22 cellular contexts compared by ENCODE assay signal in the genomic region with DNA sequence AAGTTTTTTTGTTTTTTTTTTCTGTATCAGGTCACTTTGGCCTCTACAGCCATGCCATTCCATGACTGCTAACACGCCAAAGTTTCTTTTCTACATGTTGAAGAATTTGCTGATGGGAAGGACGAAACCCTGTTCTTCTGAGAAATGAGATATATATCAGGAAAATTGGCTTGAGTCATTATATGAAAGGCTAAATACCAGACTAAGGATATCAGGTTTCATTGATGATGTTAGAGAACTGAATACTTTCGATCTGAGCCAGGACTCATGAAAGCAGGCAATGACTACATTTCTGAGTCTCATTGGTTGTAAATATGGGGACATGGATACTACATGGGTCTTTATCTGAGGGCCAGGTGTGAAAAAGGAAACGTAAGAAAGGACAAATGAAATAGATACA.
DNase-seq lines count a peak whose midpoint lies in the region; ATAC-seq and TF ChIP-seq lines count a peak whose summit lies in the region.
"Had no signal": no experiment of that assay in that cellular context is flagged by ENCODE, and none has a peak within 500 bp of the region (broad histone marks: within the 10 kb centered on the region; RNA-seq: fewer than 3 reads in every experiment).

No MANE protein-coding gene starts in this region.

- no CpG with 5 or more reads among the region's 4 CpGs for WGBS in trophoblast cell (ENCODE audit: extremely low coverage, insufficient coverage, insufficient read length)

- H3K9me3 ChIP-seq in trophoblast cell (ENCODE audit: insufficient read depth, low read depth, low read length) (no peaks in the 10 kb centered on the region), SJCRH30 (replicated peaks) (no peaks in the 10 kb centered on the region)
- H3K9me3 ChIP-seq: ovary, transverse colon had no signal

- no peak overlapping the region for H3K4me3 ChIP-seq in cardiac fibroblast (replicated peaks in 1 of 2; ENCODE audit: low read depth in 2 of 2, low read length in 2 of 2)
- no peak overlapping the region for H3K4me3 ChIP-seq in trophoblast cell (ENCODE audit: low read depth, low read length)
- no peak overlapping the region for H3K4me3 ChIP-seq in SJCRH30
- H3K4me3 ChIP-seq: gastrocnemius medialis, left ventricle myocardium inferior, ovary, spleen, transverse colon had no signal

- H3K23ac ChIP-seq in trophoblast cell (ENCODE audit: low read length): no peak overlapping the region

- H4K12ac ChIP-seq in trophoblast cell (ENCODE audit: low read depth, low read length): no peak overlapping the region

- peak; percentile 52 for ATAC-seq in GM21717 (IDR thresholded peaks at IDR 0.05; ENCODE audit: unreplicated experiment)
- ATAC-seq: stimulated activated memory B cell treated with anti-CD40 and anti-IgM and Interleukin-4, amounts not matched to agents 10 μg/mL and 1 μg/mL and 100 μg/mL, for 72 hours had no signal

- no peak overlapping the region for H4K8ac ChIP-seq in trophoblast cell (ENCODE audit: low read depth, low read length)

- H2BK120ac ChIP-seq in trophoblast cell (ENCODE audit: insufficient read depth, low read length, poor library complexity): no peak overlapping the region

- H3K18ac ChIP-seq in trophoblast cell (ENCODE audit: low read length): no peak overlapping the region

- no peak overlapping the region for H2AK5ac ChIP-seq in trophoblast cell (ENCODE audit: low read length)

- no peaks in the 10 kb centered on the region for H3K79me2 ChIP-seq in trophoblast cell (ENCODE audit: control insufficient read depth, insufficient read depth, low read length, poor library complexity)

- DNase-seq in NCI-H526 (lab: John Stamatoyannopoulos, UW) (peak; percentile 81 to 82), cardiac fibroblast (ENCODE audit: low read depth in 2 of 2) (peak; percentile 37 to 51), trophoblast cell (peak; percentile 35 to 79), NCI-H2029 (lab: John Stamatoyannopoulos, UW) (no peak), islet precursor cell (no peak), SJCRH30 (no peak)
- DNase-seq: activated CD4-positive, alpha-beta T cell treated with anti-CD3 and anti-CD28 coated beads, Interleukin-2, amount 50 U/mL, for 48 hours; activated naive CD8-positive, alpha-beta T cell treated with anti-CD3 and anti-CD28 coated beads, Interleukin-2, amount 10 ng/mL, durations not matched to agents 7 days and 5 days; activated T-cell treated with anti-CD3 and anti-CD28 coated beads, Interleukin-2, amount 50 U/mL, for 1 hour; CD4-positive, alpha-beta T cell; central memory CD4-positive, alpha-beta T cell; DMS79 treated with DMSO at 0.1 percent for 48 hours; effector CD8-positive, alpha-beta T cell; gastrocnemius medialis; Karpas-422; left ventricle myocardium inferior; NCI-H1436; ovary; spleen; transverse colon had no signal

- H3K27ac ChIP-seq in trophoblast cell (ENCODE audit: low read depth, low read length): no peak overlapping the region
- no peak overlapping the region for H3K27ac ChIP-seq in SJCRH30
- H3K27ac ChIP-seq: gastrocnemius medialis, ovary, spleen, transverse colon had no signal

- no peak overlapping the region for H2AFZ ChIP-seq in trophoblast cell (ENCODE audit: insufficient read depth, low read length, poor library complexity)

- H3K4me2 ChIP-seq in trophoblast cell (ENCODE audit: low read length): no peak overlapping the region

- H4K91ac ChIP-seq in trophoblast cell (ENCODE audit: low read depth, low read length): no peak overlapping the region

- no peak overlapping the region for H2BK12ac ChIP-seq in trophoblast cell (ENCODE audit: low read length)

- peaks cover 6 to 7% of the 10 kb centered on the region in 2 experiments for H3K4me1 ChIP-seq in trophoblast cell (ENCODE audit: control insufficient read depth in 1 of 2, insufficient read depth in 2 of 2, low read length in 2 of 2)
- H3K4me1 ChIP-seq in SJCRH30: no peaks in the 10 kb centered on the region
- H3K4me1 ChIP-seq: spleen, transverse colon had no signal

- H3K36me3 ChIP-seq in trophoblast cell (ENCODE audit: control insufficient read depth in 1 of 2, insufficient read depth in 2 of 2, low read length in 2 of 2) (no peaks in the 10 kb centered on the region), SJCRH30 (no peaks in the 10 kb centered on the region)
- H3K36me3 ChIP-seq: gastrocnemius medialis, left ventricle myocardium inferior, ovary, spleen, transverse colon had no signal

- H2BK5ac ChIP-seq in trophoblast cell (ENCODE audit: low read depth, low read length, poor library complexity): no peak overlapping the region

- H3K27me3 ChIP-seq in trophoblast cell (ENCODE audit: insufficient read depth, low read length) (no peaks in the 10 kb centered on the region), SJCRH30 (no peaks in the 10 kb centered on the region)
- H3K27me3 ChIP-seq: gastrocnemius medialis, ovary, spleen, transverse colon had no signal

- H3K4ac ChIP-seq in trophoblast cell (ENCODE audit: low read depth, low read length): no peak overlapping the region

- H3K9ac ChIP-seq in trophoblast cell (ENCODE audit: low read length): no peak overlapping the region

- H3K14ac ChIP-seq in trophoblast cell (ENCODE audit: low read length): no peak overlapping the region

- no peaks in the 10 kb centered on the region for H3K79me1 ChIP-seq in trophoblast cell (ENCODE audit: low read length)

- no peak for TF ChIP-seq CTCF in cardiac fibroblast (IDR thresholded peaks at IDR 0.05; ENCODE audit: low read depth, low read length)

Comparison
In these comparisons a context has a peak if more than half of its experiments do, and no peak if none do; other contexts are left out.
1. DNase-seq: peak in NCI-H526 (2 of 2), cardiac fibroblast (2 of 2) and trophoblast cell (2 of 2); none in NCI-H2029 (single experiment), islet precursor cell (single experiment) and SJCRH30 (0 of 2).